3 cellular contexts compared by ENCODE assay signal in the genomic region with DNA sequence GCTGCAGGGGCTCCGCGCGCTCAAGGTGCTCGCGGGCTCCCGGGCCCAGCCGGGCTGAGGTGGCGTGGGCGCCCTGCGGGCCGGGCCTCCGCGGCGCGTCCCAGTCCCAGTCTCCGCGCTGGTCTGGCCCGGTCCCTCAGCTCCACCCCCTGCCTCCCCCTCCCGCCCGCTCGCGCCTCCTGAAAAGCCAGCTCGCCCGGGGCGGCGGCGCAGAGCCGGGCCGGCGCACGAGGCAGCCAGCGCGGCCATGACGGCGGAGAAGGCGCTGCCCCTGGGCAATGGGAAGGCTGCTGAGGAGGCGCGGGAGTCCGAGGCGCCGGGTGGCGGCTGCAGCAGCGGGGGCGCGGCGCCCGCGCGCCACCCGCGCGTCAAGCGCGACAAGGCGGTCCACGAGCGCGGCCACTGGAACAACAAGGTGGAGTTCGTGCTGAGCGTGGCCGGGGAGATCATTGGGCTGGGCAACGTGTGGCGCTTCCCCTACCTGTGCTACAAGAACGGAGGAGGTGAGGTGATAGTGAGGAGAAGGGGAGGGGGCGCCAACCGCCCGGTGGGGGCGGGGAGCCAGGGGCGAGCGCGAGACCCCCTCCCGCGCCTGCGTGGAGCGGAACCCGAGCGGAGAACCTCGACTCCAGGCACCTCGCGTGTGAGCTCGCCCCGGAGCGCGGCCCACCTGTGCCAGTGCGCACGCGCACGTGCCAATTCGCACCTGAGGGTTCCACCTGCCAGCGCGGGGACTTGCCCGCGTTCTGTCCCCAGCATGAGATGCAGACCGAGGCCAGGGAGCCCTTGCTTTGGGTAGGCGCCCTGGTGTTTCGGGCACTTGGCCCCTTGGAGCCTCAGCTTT.
TF ChIP-seq lines count a peak whose summit lies in the region.

A gene (plus strand): TSS at position 210 of the 844 bp plus-strand sequence. CDS start 38 bp downstream, at position 248.

TF ChIP-seq in SK-N-SH, 30 proteins besides CTCF, POLR2A, EP300 and RAD21:
- TF ChIP-seq NRF1 (IDR thresholded peaks at IDR 0.05; ENCODE audit: low read depth, low read length) (0 out of 2 replicates have a peak, but pooled peaks have one; percentile 1), MXI1 (IDR thresholded peaks at IDR 0.05; ENCODE audit: low read depth, low read length) (peak; percentile 56; the same call in 1 of the 2 replicates), MEF2A (IDR thresholded peaks at IDR 0.05; ENCODE audit: borderline replicate concordance, low read depth) (no peak), TEAD4 (IDR thresholded peaks at IDR 0.05; ENCODE audit: borderline replicate concordance, insufficient read depth) (no peak), EZH2phosphoT487 (IDR thresholded peaks at IDR 0.05; ENCODE audit: borderline replicate concordance, low read depth) (no peak), JUND (IDR thresholded peaks at IDR 0.05) (no peak)
- TF ChIP-seq, protein P1, sequence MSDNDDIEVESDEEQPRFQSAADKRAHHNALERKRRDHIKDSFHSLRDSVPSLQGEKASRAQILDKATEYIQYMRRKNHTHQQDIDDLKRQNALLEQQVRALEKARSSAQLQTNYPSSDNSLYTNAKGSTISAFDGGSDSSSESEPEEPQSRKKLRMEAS (IDR thresholded peaks at IDR 0.05; ENCODE audit: low read depth) = no peak

TF ChIP-seq in SK-N-SH treated with all-trans-retinoic acid at 6 μM for 48 hours, 23 proteins besides CTCF, POLR2A, EP300 and RAD21:
- TF ChIP-seq TOX (CRISPR knock-in tag; IDR thresholded peaks at IDR 0.05; ENCODE audit: borderline replicate concordance) (no peak), RARB (CRISPR knock-in tag; IDR thresholded peaks at IDR 0.05) (no peak), CSDC2 (CRISPR knock-in tag; IDR thresholded peaks at IDR 0.05) (no peak)

TF ChIP-seq in endothelial cell of umbilical vein, 7 proteins besides CTCF, POLR2A, EP300 and RAD21:
- TF ChIP-seq POLR2AphosphoS5 (IDR thresholded peaks at IDR 0.05; ENCODE audit: insufficient read depth, low read depth, low read length) = no peak
- peak; percentile 43 for TF ChIP-seq EZH2 (IDR thresholded peaks at IDR 0.05; ENCODE audit: borderline replicate concordance, low read depth, low read length, severe bottlenecking)
